Comparison of ENCODE assay signal across 12 cellular contexts in genomic region chrX:71252221-71252620, GRCh38. TPM values are rescaled to one million over a fixed set of nuclear protein-coding genes. Genes with fewer than 3 reads are reported as not detected.
DNase-seq lines count a peak whose midpoint lies in the region; ATAC-seq and TF ChIP-seq lines count a peak whose summit lies in the region.
"Had no signal": no experiment of that assay in that cellular context is flagged by ENCODE, and none has a peak within 500 bp of the region (broad histone marks: within the 10 kb centered on the region; RNA-seq: fewer than 3 reads in every experiment).

No MANE protein-coding gene starts in this region.

- no peaks in the 10 kb centered on the region for H3K36me3 ChIP-seq in CD8-positive, alpha-beta memory T cell (ENCODE audit: insufficient read depth, low read length)
- peaks cover 39% of the 10 kb centered on the region for H3K36me3 ChIP-seq in HUES48 (ENCODE audit: control insufficient read depth, insufficient read depth, low read length)
- peaks cover 0 to 36% (median 0%) of the 10 kb centered on the region in 3 donors for H3K36me3 ChIP-seq in esophagus squamous epithelium

- H3K27me3 Mint-ChIP-seq in CD8-positive, alpha-beta memory T cell: peaks cover 0 to 9% of the 10 kb centered on the region in 2 donors
- peaks cover 0 to 3% of the 10 kb centered on the region in 2 donors for H3K27me3 Mint-ChIP-seq in natural killer cell treated with Interleukin-12 subunit alpha and Interleukin-12 subunit beta and Interleukin-15 and Interleukin-18, amount 100 ng/mL, for 72 hours

- H3K4me3 ChIP-seq in CD8-positive, alpha-beta memory T cell (ENCODE audit: low read length): no peak overlapping the region
- H3K4me3 ChIP-seq in HUES48 (ENCODE audit: low read depth, low read length) (peak overlapping the region; percentile 81), astrocyte of the cerebellum (ENCODE audit: low read depth, low read length) (peak overlapping the region; percentile 80), esophagus squamous epithelium (no peak overlapping the region)

- no peak overlapping the region for H3K27ac ChIP-seq in CD8-positive, alpha-beta memory T cell (ENCODE audit: low read depth, low read length)
- H3K27ac ChIP-seq in HUES48 (ENCODE audit: low read depth, low read length) (no peak overlapping the region), esophagus squamous epithelium (no peak overlapping the region)

- TF ChIP-seq CTCF in astrocyte of the cerebellum (IDR thresholded peaks at IDR 0.05; ENCODE audit: low read depth, low read length, missing control alignments): no peak
- no peak for TF ChIP-seq CTCF in esophagus squamous epithelium (IDR thresholded peaks at IDR 0.05)

- no peaks in the 10 kb centered on the region for H3K9me3 Mint-ChIP-seq in CD8-positive, alpha-beta memory T cell
- H3K9me3 Mint-ChIP-seq in natural killer cell treated with Interleukin-12 subunit alpha and Interleukin-12 subunit beta and Interleukin-15 and Interleukin-18, amount 100 ng/mL, for 72 hours: no peaks in the 10 kb centered on the region

- no peaks in the 10 kb centered on the region for H3K9me3 ChIP-seq in CD8-positive, alpha-beta memory T cell (ENCODE audit: low read length)
- peaks cover 20% of the 10 kb centered on the region for H3K9me3 ChIP-seq in HUES48 (ENCODE audit: control insufficient read depth, insufficient read depth, low read length)
- H3K9me3 ChIP-seq in esophagus squamous epithelium: no peaks in the 10 kb centered on the region

- intact Hi-C loops in esophagus squamous epithelium (cut with DNase I): no loop called here

- ATAC-seq in natural killer cell treated with Interleukin-12 subunit alpha and Interleukin-12 subunit beta and Interleukin-15 and Interleukin-18, amount 100 ng/mL, for 72 hours: no peak
- ATAC-seq: activated CD4-positive, CD25-positive, alpha-beta regulatory T cell treated with anti-CD3 and anti-CD28 coated beads, Interleukin-2, amount 50 U/mL, for 24 hours had no signal

- H3K4me1 ChIP-seq in CD8-positive, alpha-beta memory T cell (ENCODE audit: insufficient read depth, low read length): peaks cover 28% of the 10 kb centered on the region
- H3K4me1 ChIP-seq in HUES48 (ENCODE audit: control insufficient read depth, insufficient read depth, low read length) (0 out of 2 replicates have a peak, but pooled peaks cover 3% of the 10 kb centered on the region), esophagus squamous epithelium (peaks cover 0 to 29% (median 8%) of the 10 kb centered on the region in 3 donors)

- in situ Hi-C loops in astrocyte of the cerebellum (cut with HindIII; ENCODE audit: low sequenced_read_pairs): no loop called here

- TF ChIP-seq POLR2A in esophagus squamous epithelium (IDR thresholded peaks at IDR 0.05): no peak

- H3K4me1 Mint-ChIP-seq in CD8-positive, alpha-beta memory T cell: peaks cover 15 to 32% (median 17%) of the 10 kb centered on the region in 3 donors
- H3K4me1 Mint-ChIP-seq in natural killer cell treated with Interleukin-12 subunit alpha and Interleukin-12 subunit beta and Interleukin-15 and Interleukin-18, amount 100 ng/mL, for 72 hours (ENCODE audit: low read depth in 2 of 2): peaks cover 14 to 17% of the 10 kb centered on the region in 2 donors

- no peaks in the 10 kb centered on the region for H3K27me3 ChIP-seq in CD8-positive, alpha-beta memory T cell (ENCODE audit: insufficient read depth, low read length, poor library complexity, severe bottlenecking)
- no peaks in the 10 kb centered on the region for H3K27me3 ChIP-seq in HUES48 (ENCODE audit: control insufficient read depth, insufficient read depth, low read length)
- H3K27me3 ChIP-seq in esophagus squamous epithelium: no peaks in the 10 kb centered on the region

- DNase-seq in CD8-positive, alpha-beta memory T cell: no peak
- DNase-seq in astrocyte of the cerebellum (ENCODE audit: low read depth) (no peak), esophagus squamous epithelium (lab: John Stamatoyannopoulos, UW) (no peak), 8988T (no peak), NOMO-1 treated with dmso at 0.1 percent for 144 hours (lab: John Stamatoyannopoulos, UW; ENCODE audit: unreplicated experiment) (no peak), NCI-H748 (lab: John Stamatoyannopoulos, UW; ENCODE audit: unreplicated experiment) (no peak)
- DNase-seq in natural killer cell treated with Interleukin-12 subunit alpha and Interleukin-12 subunit beta and Interleukin-15 and Interleukin-18, amount 100 ng/mL, for 72 hours (ENCODE audit: low spot score): no peak
- DNase-seq: NCI-H1105 treated with DMSO at 0.1 percent for 48 hours had no signal

- H3K4me3 Mint-ChIP-seq in CD8-positive, alpha-beta memory T cell: peak overlapping the region in 5 of 7 donors; percentile 23 to 69 (median 45)
- H3K4me3 Mint-ChIP-seq in natural killer cell treated with Interleukin-12 subunit alpha and Interleukin-12 subunit beta and Interleukin-15 and Interleukin-18, amount 100 ng/mL, for 72 hours: peak overlapping the region; percentile 36

- POLR2A ChIA-PET in CD8-positive, alpha-beta memory T cell (lab: Charles Lee): no interaction called here

- peaks cover 0 to 41% (median 3%) of the 10 kb centered on the region in 3 donors for H3K36me3 Mint-ChIP-seq in CD8-positive, alpha-beta memory T cell
- no peaks in the 10 kb centered on the region for H3K36me3 Mint-ChIP-seq in natural killer cell treated with Interleukin-12 subunit alpha and Interleukin-12 subunit beta and Interleukin-15 and Interleukin-18, amount 100 ng/mL, for 72 hours

- no peak overlapping the region for H3K9ac ChIP-seq in HUES48 (ENCODE audit: low read depth, low read length)

- peak overlapping the region in 2 of 8 donors; percentile 48 to 58 for H3K27ac Mint-ChIP-seq in CD8-positive, alpha-beta memory T cell
- H3K27ac Mint-ChIP-seq in natural killer cell treated with Interleukin-12 subunit alpha and Interleukin-12 subunit beta and Interleukin-15 and Interleukin-18, amount 100 ng/mL, for 72 hours: peak overlapping the region in 1 of 2 donors; percentile 45

- CTCF ChIA-PET in CD8-positive, alpha-beta memory T cell (lab: Charles Lee): interaction anchor here (0.7 kb wide), 1 partner anchor 31 kb away, joined by 3 read pairs; the partner anchor contains the start of gene NONO

- WGBS in esophagus squamous epithelium, 2 donors: 70 to 79% methylated on average over 2 of the region's 2 CpGs

RNA-seq across cellular contexts. Expression of gene ZMYM3, which starts 1.7 kb away (rescaled TPM):
- 10 to 100 TPM; 16.5 to 16.7 TPM for total RNA-seq in CD8-positive, alpha-beta memory T cell
- polyA plus RNA-seq in CD8-positive, alpha-beta memory T cell: 7.4 TPM
- total RNA-seq in natural killer cell treated with Interleukin-12 subunit alpha and Interleukin-12 subunit beta and Interleukin-15 and Interleukin-18, amount 100 ng/mL, for 72 hours: 10 to 100 TPM; 14.7 to 16.8 TPM
- total RNA-seq in esophagus squamous epithelium: 10 to 100 TPM in 1 of 4 donors, 1 to 10 TPM in 3; 5.7 to 10.9 (median 8.3) TPM

RNA-seq across cellular contexts. Expression of gene GJB1, which starts 29.2 kb away (rescaled TPM):
- total RNA-seq in CD8-positive, alpha-beta memory T cell: not detected
- not detected for polyA plus RNA-seq in CD8-positive, alpha-beta memory T cell
- total RNA-seq in natural killer cell treated with Interleukin-12 subunit alpha and Interleukin-12 subunit beta and Interleukin-15 and Interleukin-18, amount 100 ng/mL, for 72 hours: not detected
- total RNA-seq in esophagus squamous epithelium: under 1 TPM in 2 of 4 donors, not detected in 2; 0.19 to 0.32 TPM
- total RNA-seq: bronchial epithelial cell, mononuclear cell had no signal

RNA-seq across cellular contexts. Expression of gene NONO, which starts 31.2 kb away (rescaled TPM):
- total RNA-seq in CD8-positive, alpha-beta memory T cell: 100 to 1,000 TPM; 532 to 542 TPM
- 170 TPM for polyA plus RNA-seq in CD8-positive, alpha-beta memory T cell
- total RNA-seq in natural killer cell treated with Interleukin-12 subunit alpha and Interleukin-12 subunit beta and Interleukin-15 and Interleukin-18, amount 100 ng/mL, for 72 hours: 100 to 1,000 TPM; 403 to 406 TPM
- total RNA-seq in esophagus squamous epithelium: 100 to 1,000 TPM; 126 to 227 (median 187) TPM

RNA-seq across cellular contexts. Expression of gene ITGB1BP2, which starts 49.3 kb away (rescaled TPM):
- 1 to 10 TPM; 3.7 to 3.8 TPM for total RNA-seq in CD8-positive, alpha-beta memory T cell
- polyA plus RNA-seq in CD8-positive, alpha-beta memory T cell: not detected
- total RNA-seq in natural killer cell treated with Interleukin-12 subunit alpha and Interleukin-12 subunit beta and Interleukin-15 and Interleukin-18, amount 100 ng/mL, for 72 hours: 10 to 100 TPM in 1 of 2 donors, 1 to 10 TPM in 1; 2.5 to 10.4 TPM
- total RNA-seq in esophagus squamous epithelium: 1 to 10 TPM; 1.9 to 3.9 (median 2.2) TPM

Comparison
In these comparisons a context has a peak if more than half of its experiments do, and no peak if none do; other contexts are left out.
1. H3K4me3 ChIP-seq: peak in HUES48 (single experiment) and astrocyte of the cerebellum (single experiment); none in CD8-positive, alpha-beta memory T cell (single experiment) and esophagus squamous epithelium (0 of 4).